Comparison of ENCODE assay signal across 27 cellular contexts in the genomic region with DNA sequence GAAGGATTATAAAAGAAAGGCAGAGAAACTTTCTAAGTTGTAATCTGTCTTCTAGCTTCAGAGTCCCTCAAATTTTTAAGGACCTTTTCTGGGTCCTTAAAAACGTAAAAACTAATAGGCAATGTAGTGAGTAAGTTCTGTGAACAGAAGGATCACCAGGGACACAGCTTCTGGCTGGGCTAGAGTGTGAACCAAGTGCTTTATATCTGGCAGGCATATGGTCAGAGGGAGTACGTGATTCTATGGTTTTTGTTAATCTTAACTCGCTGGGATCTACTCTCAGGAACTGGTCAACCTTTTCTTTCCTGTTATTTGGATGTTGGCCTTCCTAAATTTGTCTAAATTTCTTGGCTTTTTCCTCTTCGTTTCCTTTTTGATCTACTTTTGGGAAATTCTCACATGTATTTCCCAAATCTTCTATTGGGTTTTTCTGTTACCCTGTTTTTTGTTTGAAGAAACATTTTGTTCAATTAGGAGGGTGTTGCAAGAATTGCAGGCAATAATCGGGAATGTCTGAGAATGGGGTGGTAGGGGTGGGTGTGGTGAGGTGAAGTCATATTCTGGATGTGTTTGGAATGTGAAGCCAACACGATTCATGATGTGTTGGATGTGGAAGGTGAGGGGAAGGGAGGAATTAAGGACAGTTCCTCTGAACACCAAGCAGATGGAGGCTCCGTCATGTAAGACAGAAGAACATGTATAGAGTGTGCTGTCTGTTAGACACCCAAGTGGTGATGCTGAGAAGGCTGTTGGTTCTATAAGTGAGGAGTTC.
A peak's percentile ranks its signal among the peaks of the same experiment; 100 is the strongest.
DNase-seq lines count a peak whose midpoint lies in the region; ATAC-seq and TF ChIP-seq lines count a peak whose summit lies in the region.
"Had no signal": no experiment of that assay in that cellular context is flagged by ENCODE, and none has a peak within 500 bp of the region (broad histone marks: within the 10 kb centered on the region; RNA-seq: fewer than 3 reads in every experiment).

No MANE protein-coding gene starts in this region.

- CTCF ChIA-PET in activated CD8-positive, alpha-beta memory T cell treated with anti-CD3 and anti-CD28 coated beads, Interleukin-2, amount 10 ng/mL, durations not matched to agents 7 days and 5 days (lab: Charles Lee), result no interaction called here

- H3K9ac ChIP-seq in adipocyte (ENCODE audit: low read length) (peak overlapping the region; percentile 73), muscle layer of colon (ENCODE audit: low read length) (no peak overlapping the region)
- H3K9ac ChIP-seq: parathyroid adenoma had no signal

- H3K36me3 Mint-ChIP-seq in activated CD8-positive, alpha-beta memory T cell treated with anti-CD3 and anti-CD28 coated beads, Interleukin-2, amount 10 ng/mL, durations not matched to agents 7 days and 5 days, result no peaks in the 10 kb centered on the region
- H3K36me3 Mint-ChIP-seq: activated naive CD4-positive, alpha-beta T cell treated with anti-CD3 and anti-CD28 coated beads, Interleukin-2, amount 50 U/mL, for 72 hours; immature natural killer cell had no signal

- H3K27ac Mint-ChIP-seq in activated CD8-positive, alpha-beta memory T cell treated with anti-CD3 and anti-CD28 coated beads, Interleukin-2, amount 10 ng/mL, durations not matched to agents 7 days and 5 days, result no peak overlapping the region
- H3K27ac Mint-ChIP-seq: activated naive CD4-positive, alpha-beta T cell treated with anti-CD3 and anti-CD28 coated beads, Interleukin-2, amount 50 U/mL, for 72 hours; immature natural killer cell had no signal

- no peaks in the 10 kb centered on the region for H3K27me3 ChIP-seq in adipocyte (replicated peaks; ENCODE audit: control insufficient read depth, insufficient read depth, low read length)
- H3K27me3 ChIP-seq in muscle layer of colon (ENCODE audit: control insufficient read depth in 1 of 2, insufficient read depth in 2 of 2, low read length in 2 of 2), result no peaks in the 10 kb centered on the region

- H3K9me3 Mint-ChIP-seq in activated CD8-positive, alpha-beta memory T cell treated with anti-CD3 and anti-CD28 coated beads, Interleukin-2, amount 10 ng/mL, durations not matched to agents 7 days and 5 days (ENCODE audit: low read depth), result peaks cover 9% of the 10 kb centered on the region
- H3K9me3 Mint-ChIP-seq: neural crest cell had no signal

- H3K9me3 ChIP-seq in adipocyte (ENCODE audit: control insufficient read depth, low read length) (peaks cover 4% of the 10 kb centered on the region), muscle layer of colon (ENCODE audit: low read length) (no peaks in the 10 kb centered on the region)

- peak overlapping the region; percentile 4 for H3K27ac ChIP-seq in muscle layer of colon (ENCODE audit: low read depth, low read length)
- H3K27ac ChIP-seq: parathyroid adenoma, PC-9 had no signal

- no peaks in the 10 kb centered on the region for H3K27me3 Mint-ChIP-seq in activated CD8-positive, alpha-beta memory T cell treated with anti-CD3 and anti-CD28 coated beads, Interleukin-2, amount 10 ng/mL, durations not matched to agents 7 days and 5 days

- H3K4me1 ChIP-seq in adipocyte (ENCODE audit: control insufficient read depth, insufficient read depth, low read length) (peaks cover 47% of the 10 kb centered on the region), muscle layer of colon (ENCODE audit: insufficient read depth, low read length) (peaks cover 7% of the 10 kb centered on the region)

- peaks cover 4% of the 10 kb centered on the region for H3K36me3 ChIP-seq in adipocyte (ENCODE audit: control insufficient read depth, insufficient read depth, low read length, severe bottlenecking)
- no peaks in the 10 kb centered on the region for H3K36me3 ChIP-seq in muscle layer of colon (ENCODE audit: insufficient read depth, low read length)

- DNase-seq in AG09309 (ENCODE audit: low read depth), result peak; percentile 8
- DNase-seq in HCEC 1CT, result peak; percentile 66
- no peak for DNase-seq in adipocyte (ENCODE audit: low read depth)
- DNase-seq in NCI-H1105 (lab: John Stamatoyannopoulos, UW), result no peak
- DNase-seq in activated CD8-positive, alpha-beta memory T cell treated with anti-CD3 and anti-CD28 coated beads, Interleukin-2, amount 10 ng/mL, durations not matched to agents 7 days and 5 days, result no peak
- DNase-seq: activated effector memory CD4-positive, alpha-beta T cell treated with Interleukin-2 at 50 U/mL for 16 hours; activated T-cell treated with anti-CD3 and anti-CD28 coated beads for 4 hours; C1 segment of cervical spinal cord; immature natural killer cell; KBM-7; left colon; NCI-H1105 treated with DMSO at 0.1 percent for 48 hours; NCI-H187 treated with DMSO at 0.1 percent for 48 hours; NCI-H524; NK-92 treated with Interleukin-12 subunit alpha and Interleukin-12 subunit beta, amount 100 ng/mL, for 24 hours; PC-9; retina; Right ventricle myocardium superior; small intestine; stimulated activated naive CD4-positive, alpha-beta T cell treated with Interleukin-2 at 50 U/mL for 16 hours; T-helper 2 cell had no signal

- TF ChIP-seq CTCF in AG09309 (IDR thresholded peaks at IDR 0.05; ENCODE audit: control insufficient read depth, insufficient read depth, low read depth, low read length, missing control alignments), result no peak

- ATAC-seq in HG02623 (IDR thresholded peaks at IDR 0.05; ENCODE audit: unreplicated experiment) (no peak), HG03139 (IDR thresholded peaks at IDR 0.05; ENCODE audit: unreplicated experiment) (no peak)
- no peak for ATAC-seq in activated CD8-positive, alpha-beta memory T cell treated with anti-CD3 and anti-CD28 coated beads, Interleukin-2, amount 10 ng/mL, durations not matched to agents 7 days and 5 days
- ATAC-seq: activated naive CD4-positive, alpha-beta T cell treated with anti-CD3 and anti-CD28 coated beads, Interleukin-2, amount 50 U/mL, for 72 hours; left colon had no signal

- no peaks in the 10 kb centered on the region for H3K4me1 Mint-ChIP-seq in activated CD8-positive, alpha-beta memory T cell treated with anti-CD3 and anti-CD28 coated beads, Interleukin-2, amount 10 ng/mL, durations not matched to agents 7 days and 5 days
- H3K4me1 Mint-ChIP-seq: immature natural killer cell had no signal

- H3K4me3 ChIP-seq in AG09309 (ENCODE audit: control insufficient read depth, low read depth, low read length) (no peak overlapping the region), adipocyte (ENCODE audit: low read length) (peak overlapping the region; percentile 30), muscle layer of colon (ENCODE audit: low read depth in 1 of 2, low read length in 2 of 2) (no peak overlapping the region)
- H3K4me3 ChIP-seq: PC-9 had no signal

- H3K4me3 Mint-ChIP-seq in activated CD8-positive, alpha-beta memory T cell treated with anti-CD3 and anti-CD28 coated beads, Interleukin-2, amount 10 ng/mL, durations not matched to agents 7 days and 5 days, result no peak overlapping the region
- H3K4me3 Mint-ChIP-seq: immature natural killer cell, neural crest cell had no signal

Comparison
In these comparisons a context has a peak if more than half of its experiments do, and no peak if none do; other contexts are left out.
1. DNase-seq: peak in AG09309 (single experiment) and HCEC 1CT (single experiment); none in adipocyte (single experiment), NCI-H1105 (single experiment) and activated CD8-positive, alpha-beta memory T cell treated with anti-CD3 and anti-CD28 coated beads, Interleukin-2, amount 10 ng/mL, durations not matched to agents 7 days and 5 days (single experiment).